ENCODE assay signal across 20 cellular contexts in genomic region chr7:158579662-158580646, GRCh38. TPM values are rescaled to one million over a fixed set of nuclear protein-coding genes. Genes with fewer than 3 reads are reported as not detected.
"Had no signal": no experiment of that assay in that cellular context is flagged by ENCODE, and none has a peak within 500 bp of the region (broad histone marks: within the 10 kb centered on the region; RNA-seq: fewer than 3 reads in every experiment).

No MANE protein-coding gene starts in this region.

- ATAC-seq: effector memory CD8-positive, alpha-beta T cell; left ventricle myocardium superior; lower lobe of right lung; natural killer cell; stimulated activated naive CD8-positive, alpha-beta T cell treated with anti-CD3 and anti-CD28 coated beads, Interleukin-15, amount 100 ng/mL, for 72 hours had no signal

- H3K27ac ChIP-seq: lower lobe of right lung, neutrophil, prostate gland, right atrium auricular region, thyroid gland had no signal

- H3K27me3 ChIP-seq: right atrium auricular region, thyroid gland had no signal

- H3K4me1 ChIP-seq: lower lobe of right lung, right atrium auricular region, thyroid gland had no signal

- DNase-seq: cerebellar nuclear complex; cortex of kidney; effector memory CD8-positive, alpha-beta T cell; head of caudate nucleus; left ventricle myocardium superior; lower lobe of right lung; natural killer cell; small intestine; stimulated activated CD4-positive, alpha-beta T cell treated with anti-CD3 and anti-CD28 coated beads, Interleukin-12 subunit alpha, Interleukin-12 subunit beta, amount 100 ng/mL, for 4 hours; stimulated activated CD4-positive, alpha-beta T cell treated with anti-CD3 and anti-CD28 coated beads, Interleukin-1b, Interleukin-23, amount 100 ng/mL, for 48 hours; stimulated activated CD4-positive, alpha-beta T cell treated with anti-CD3 and anti-CD28 coated beads, Interleukin-4, amount 100 ng/mL, for 1 hour; stimulated activated CD8-positive, alpha-beta memory T cell treated with anti-CD3 and anti-CD28 coated beads, Interleukin-4, amount 100 ng/mL, for 48 hours; stimulated activated naive CD4-positive, alpha-beta T cell; stimulated activated naive CD8-positive, alpha-beta T cell treated with anti-CD3 and anti-CD28 coated beads, Interleukin-15, amount 100 ng/mL, for 72 hours; thyroid gland had no signal

- H3K9me3 ChIP-seq: neutrophil, prostate gland, thyroid gland had no signal

- H3K4me3 ChIP-seq: lower lobe of right lung, prostate gland, right atrium auricular region, thyroid gland had no signal

- H3K36me3 ChIP-seq: lower lobe of right lung, neutrophil, prostate gland, right atrium auricular region, thyroid gland had no signal

RNA-seq across cellular contexts. Expression of gene PTPRN2, which starts 7.7 kb away (rescaled TPM):
- total RNA-seq: fibroblast of villous mesenchyme had no signal
- polyA plus RNA-seq: keratinocyte had no signal
